ENCODE assay signal across 8 cellular contexts in genomic region chr11:59273008-59273841, GRCh38.
DNase-seq lines count a peak whose midpoint lies in the region; ATAC-seq and TF ChIP-seq lines count a peak whose summit lies in the region.

No MANE protein-coding gene starts in this region.

- H3K27ac ChIP-seq in colonic mucosa, result peak overlapping the region; percentile 77

- no peaks in the 10 kb centered on the region for H3K27me3 ChIP-seq in colonic mucosa

- ATAC-seq in GM21367 (IDR thresholded peaks at IDR 0.05; ENCODE audit: unreplicated experiment) (peak; percentile 82), HG03521 (IDR thresholded peaks at IDR 0.05; ENCODE audit: unreplicated experiment) (peak; percentile 77), SK-N-SH treated with all-trans-retinoic acid at 6 μM for 48 hours (no peak)

- H3K4me3 ChIP-seq in colonic mucosa, result no peak overlapping the region

- no peaks in the 10 kb centered on the region for H3K36me3 ChIP-seq in colonic mucosa

- H3K9me3 ChIP-seq in colonic mucosa, result no peaks in the 10 kb centered on the region

- no peak for TF ChIP-seq CTCF in colonic mucosa (IDR thresholded peaks at IDR 0.05)

- DNase-seq in GDM1 (lab: John Stamatoyannopoulos, UW), result peak; percentile 70
- DNase-seq in colonic mucosa, result peak; percentile 69
- no peak for DNase-seq in globus pallidus (ENCODE audit: low spot score)
- DNase-seq in NCI-H1105 (lab: John Stamatoyannopoulos, UW), result no peak
- no peak for DNase-seq in RKO (ENCODE audit: low spot score)

- H3K9ac ChIP-seq in colonic mucosa (ENCODE audit: low read depth in 2 of 2, low read length in 2 of 2), result peak overlapping the region in 1 of 2 donors; percentile 54

- no peaks in the 10 kb centered on the region for H3K4me1 ChIP-seq in colonic mucosa

- intact Hi-C loops in colonic mucosa (cut with DNase I), result no loop called here

TF ChIP-seq in SK-N-SH treated with all-trans-retinoic acid at 6 μM for 48 hours, 23 proteins besides CTCF, POLR2A, EP300 and RAD21:
- TF ChIP-seq GLIS3 (CRISPR knock-in tag; IDR thresholded peaks at IDR 0.05), result no peak
- TF ChIP-seq ZC3H10 (CRISPR knock-in tag; IDR thresholded peaks at IDR 0.05), result no peak
- TF ChIP-seq, protein P1, sequence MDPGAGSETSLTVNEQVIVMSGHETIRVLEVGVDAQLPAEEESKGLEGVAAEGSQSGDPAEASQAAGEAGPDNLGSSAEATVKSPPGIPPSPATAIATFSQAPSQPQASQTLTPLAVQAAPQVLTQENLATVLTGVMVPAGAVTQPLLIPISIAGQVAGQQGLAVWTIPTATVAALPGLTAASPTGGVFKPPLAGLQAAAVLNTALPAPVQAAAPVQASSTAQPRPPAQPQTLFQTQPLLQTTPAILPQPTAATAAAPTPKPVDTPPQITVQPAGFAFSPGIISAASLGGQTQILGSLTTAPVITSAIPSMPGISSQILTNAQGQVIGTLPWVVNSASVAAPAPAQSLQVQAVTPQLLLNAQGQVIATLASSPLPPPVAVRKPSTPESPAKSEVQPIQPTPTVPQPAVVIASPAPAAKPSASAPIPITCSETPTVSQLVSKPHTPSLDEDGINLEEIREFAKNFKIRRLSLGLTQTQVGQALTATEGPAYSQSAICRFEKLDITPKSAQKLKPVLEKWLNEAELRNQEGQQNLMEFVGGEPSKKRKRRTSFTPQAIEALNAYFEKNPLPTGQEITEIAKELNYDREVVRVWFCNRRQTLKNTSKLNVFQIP (CRISPR knock-in tag; IDR thresholded peaks at IDR 0.05; ENCODE audit: borderline replicate concordance, low read depth), result no peak
- no peak for TF ChIP-seq ZFP30 (CRISPR knock-in tag; IDR thresholded peaks at IDR 0.05)
- no peak for TF ChIP-seq CREB5 (CRISPR knock-in tag; IDR thresholded peaks at IDR 0.05; ENCODE audit: low read depth)
- no peak for TF ChIP-seq ZFP3 (CRISPR knock-in tag; IDR thresholded peaks at IDR 0.05)
- no peak for TF ChIP-seq TCF4 (CRISPR knock-in tag; IDR thresholded peaks at IDR 0.05; ENCODE audit: borderline replicate concordance)
- no peak for TF ChIP-seq ESRRG (CRISPR knock-in tag; IDR thresholded peaks at IDR 0.05)

Comparison
In these comparisons a context has a peak if more than half of its experiments do, and no peak if none do; other contexts are left out.
1. DNase-seq: peak in GDM1 (single experiment) and colonic mucosa (single experiment); none in globus pallidus (single experiment), NCI-H1105 (single experiment) and RKO (single experiment).